ENCODE assay signal across 8 cellular contexts in genomic region chr10:51699145-51699474, GRCh38. TPM values are rescaled to one million over a fixed set of nuclear protein-coding genes. Genes with fewer than 3 reads are reported as not detected.
DNase-seq lines count a peak whose midpoint lies in the region; ATAC-seq and TF ChIP-seq lines count a peak whose summit lies in the region.

No MANE protein-coding gene starts in this region.

- peak overlapping the region; percentile 96 for H3K4me2 ChIP-seq in osteoblast (ENCODE audit: insufficient read depth, low read length)

- peak overlapping the region; percentile 70 for H3K4me3 ChIP-seq in SJSA1
- peak overlapping the region; percentile 73 to 85 (median 81) for H3K4me3 ChIP-seq in esophagus muscularis mucosa
- H3K4me3 ChIP-seq in osteoblast (ENCODE audit: insufficient read depth, low read length) = peak overlapping the region; percentile 77

- peaks cover 41% of the 10 kb centered on the region for H3K36me3 ChIP-seq in SJSA1
- H3K36me3 ChIP-seq in esophagus muscularis mucosa = peaks cover 0 to 12% (median 5%) of the 10 kb centered on the region in 4 donors
- no peaks in the 10 kb centered on the region for H3K36me3 ChIP-seq in osteoblast (ENCODE audit: insufficient read depth, low read length)

- no peaks in the 10 kb centered on the region for H3K27me3 ChIP-seq in SJSA1 (replicated peaks)
- no peaks in the 10 kb centered on the region for H3K27me3 ChIP-seq in esophagus muscularis mucosa
- no peaks in the 10 kb centered on the region for H3K27me3 ChIP-seq in osteoblast (ENCODE audit: insufficient read depth, low read length)

- intact Hi-C loops in esophagus muscularis mucosa (cut with DNase I) = loop anchor here (10.0 kb wide), 1 partner anchor 634 kb away; no protein-coding TSS in a partner anchor

- peak overlapping the region; percentile 99 for H3K27ac ChIP-seq in SJSA1
- H3K27ac ChIP-seq in esophagus muscularis mucosa (replicated peaks in 1 of 4) = peak overlapping the region; percentile 82 to 93 (median 88)
- peak overlapping the region; percentile 99 for H3K27ac ChIP-seq in osteoblast (ENCODE audit: low read depth, low read length)

- H3K9me3 ChIP-seq in SJSA1 (replicated peaks) = no peaks in the 10 kb centered on the region
- H3K9me3 ChIP-seq in esophagus muscularis mucosa = no peaks in the 10 kb centered on the region
- no peaks in the 10 kb centered on the region for H3K9me3 ChIP-seq in osteoblast (ENCODE audit: low read depth, low read length)

- ATAC-seq in GM19025 (IDR thresholded peaks at IDR 0.05; ENCODE audit: low read depth, unreplicated experiment) (peak; percentile 25), HG02870 (IDR thresholded peaks at IDR 0.05; ENCODE audit: unreplicated experiment) (peak; percentile 31)

- peaks cover 7% of the 10 kb centered on the region for H4K20me1 ChIP-seq in osteoblast (ENCODE audit: insufficient read depth, low read length)

- peak overlapping the region; percentile 100 for H2AFZ ChIP-seq in osteoblast (ENCODE audit: low read length)

- no peak for DNase-seq in SJSA1 (ENCODE audit: low read depth in 1 of 2, low spot score in 2 of 2)
- DNase-seq in esophagus muscularis mucosa (ENCODE audit: extremely low spot score) = no peak
- no peak for DNase-seq in osteoblast (ENCODE audit: insufficient read length, low spot score, missing footprints)
- no peak for DNase-seq in NCI-H1417 treated with DMSO at 0.1 percent for 48 hours (lab: John Stamatoyannopoulos, UW)
- DNase-seq in SIG-M5 treated with dmso at 0.1 percent for 504 hours (lab: John Stamatoyannopoulos, UW; ENCODE audit: unreplicated experiment) = no peak
- DNase-seq in GM13976 (ENCODE audit: low spot score) = no peak

- no peak for TF ChIP-seq EP300 in esophagus muscularis mucosa (IDR thresholded peaks at IDR 0.05)

- peaks cover 27% of the 10 kb centered on the region for H3K79me2 ChIP-seq in osteoblast (ENCODE audit: insufficient read depth, low read length)

- peaks cover 16% of the 10 kb centered on the region for H3K4me1 ChIP-seq in SJSA1 (replicated peaks)
- H3K4me1 ChIP-seq in esophagus muscularis mucosa = peaks cover 44 to 55% (median 47%) of the 10 kb centered on the region in 4 donors
- peaks cover 17% of the 10 kb centered on the region for H3K4me1 ChIP-seq in osteoblast (ENCODE audit: insufficient read depth, low read length)

- in situ Hi-C loops in GM13976 (cut with MboI; ENCODE audit: low sequenced_read_pairs, unreplicated experiment) = no loop called here

- TF ChIP-seq CTCF in esophagus muscularis mucosa (IDR thresholded peaks at IDR 0.05) (no peak), osteoblast (IDR thresholded peaks at IDR 0.05; ENCODE audit: extremely low read depth, low read depth, low read length) (no peak), GM13976 (IDR thresholded peaks at IDR 0.05; ENCODE audit: borderline replicate concordance, control extremely low read depth, extremely low read depth, insufficient read depth, missing control alignments) (no peak)

- under 1% methylated on average over 14 of the region's 14 CpGs for WGBS in esophagus muscularis mucosa

- no peak for TF ChIP-seq POLR2A in esophagus muscularis mucosa (IDR thresholded peaks at IDR 0.05; ENCODE audit: low read depth)

RNA-seq across cellular contexts. Expression of gene CSTF2T, which starts 0.3 kb away (rescaled TPM):
- total RNA-seq in SJSA1 (2014; rRNA removed; shearing (Covaris generic)) = 25.8 and 32.7 TPM in 2 replicates
- 10 to 100 TPM; 18.3 to 35.1 (median 25.5) TPM for total RNA-seq in esophagus muscularis mucosa
- total RNA-seq in osteoblast = 13.0 and 14.8 TPM in 2 replicates
